Comparison of ENCODE assay signal across 10 cellular contexts in the genomic region with DNA sequence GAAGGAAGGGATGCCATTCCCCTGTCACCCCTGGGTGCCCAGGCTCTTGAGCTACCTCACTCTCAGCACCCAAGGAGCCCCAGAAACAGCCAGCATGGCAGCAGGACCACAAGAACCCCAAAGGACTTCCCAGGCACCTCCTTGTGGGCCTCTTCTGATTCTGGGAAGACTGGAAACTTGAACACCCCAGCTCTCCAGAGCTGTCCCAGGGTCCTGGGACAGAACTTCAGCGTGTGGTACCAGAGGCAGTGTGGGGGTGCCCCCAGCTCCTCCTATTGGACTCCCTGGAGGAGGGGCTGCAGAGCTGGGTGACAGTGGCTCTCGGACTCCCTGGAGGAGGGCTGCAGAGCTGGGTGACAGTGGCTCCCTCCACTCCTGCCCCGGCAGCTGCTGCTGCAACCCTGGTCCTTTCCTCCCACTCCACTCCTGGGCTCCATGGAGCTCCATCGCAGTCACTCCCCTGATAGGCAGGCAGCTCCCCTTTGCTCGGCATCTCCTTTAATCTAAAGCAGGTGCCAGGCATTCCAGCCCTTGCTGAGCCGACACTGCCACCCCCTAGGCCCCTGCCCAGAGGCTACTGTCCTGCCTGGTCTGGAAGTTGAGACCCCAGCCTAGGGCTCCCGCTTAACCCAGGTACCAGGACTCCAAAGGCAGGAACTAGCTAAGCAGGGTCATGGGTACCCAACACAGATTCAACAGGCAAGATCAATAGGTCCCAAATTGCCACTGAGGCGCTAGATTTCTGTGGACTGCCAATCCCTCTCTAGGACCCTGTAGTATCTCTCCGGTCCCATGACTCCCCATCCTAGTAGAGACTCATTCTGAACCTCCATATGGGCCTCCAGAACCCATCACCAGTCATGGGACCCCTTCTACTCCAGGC. TPM values are rescaled to one million over a fixed set of nuclear protein-coding genes. Genes with fewer than 3 reads are reported as not detected.
A peak's percentile ranks its signal among the peaks of the same experiment; 100 is the strongest.
DNase-seq lines count a peak whose midpoint lies in the region; ATAC-seq, FAIRE-seq and TF ChIP-seq lines count a peak whose summit lies in the region.
"Had no signal": no experiment of that assay in that cellular context is flagged by ENCODE, and none has a peak within 500 bp of the region (broad histone marks: within the 10 kb centered on the region; RNA-seq: fewer than 3 reads in every experiment).

No MANE protein-coding gene starts in this region.

- TF ChIP-seq CTCF in spleen (IDR thresholded peaks at IDR 0.05 in 8 of 11, conservative IDR thresholded peaks at IDR 0.05 in 3 of 11): no peak

- peaks cover 0 to 8% (median 0%) of the 10 kb centered on the region in 6 donors for H3K36me3 ChIP-seq in spleen

- no peak for FAIRE-seq in H54 (lab: Jason Lieb, UNC)

- peak overlapping the region; percentile 89 for H3K27ac Mint-ChIP-seq in activated naive CD8-positive, alpha-beta T cell treated with anti-CD3 and anti-CD28 coated beads, Interleukin-2, amount 10 ng/mL, durations not matched to agents 7 days and 5 days

- POLR2A ChIA-PET in activated naive CD8-positive, alpha-beta T cell treated with anti-CD3 and anti-CD28 coated beads, Interleukin-2, amount 10 ng/mL, durations not matched to agents 7 days and 5 days (lab: Charles Lee): interaction anchor here (0.6 to 5.2 kb wide), 8 partner anchors 17 to 173 kb away, joined by 3 to 44 read pairs (median 4); a partner anchor contains a TSS

- no peaks in the 10 kb centered on the region for H3K36me3 Mint-ChIP-seq in activated naive CD8-positive, alpha-beta T cell treated with anti-CD3 and anti-CD28 coated beads, Interleukin-2, amount 10 ng/mL, durations not matched to agents 7 days and 5 days

- 54 to 72% (median 61%) methylated on average over 7 to 9 of the region's 9 CpGs for WGBS in spleen, 5 donors

- no peaks in the 10 kb centered on the region for H3K9me3 ChIP-seq in spleen

- no peaks in the 10 kb centered on the region for H3K9me3 Mint-ChIP-seq in activated naive CD8-positive, alpha-beta T cell treated with anti-CD3 and anti-CD28 coated beads, Interleukin-2, amount 10 ng/mL, durations not matched to agents 7 days and 5 days

- H3K4me3 Mint-ChIP-seq in activated naive CD8-positive, alpha-beta T cell treated with anti-CD3 and anti-CD28 coated beads, Interleukin-2, amount 10 ng/mL, durations not matched to agents 7 days and 5 days: peak overlapping the region; percentile 91

- ATAC-seq in activated naive CD8-positive, alpha-beta T cell treated with anti-CD3 and anti-CD28 coated beads, Interleukin-2, amount 10 ng/mL, durations not matched to agents 7 days and 5 days (ENCODE audit: low read depth): no peak
- ATAC-seq in GM21786 (IDR thresholded peaks at IDR 0.05; ENCODE audit: unreplicated experiment): no peak

- H3K4me3 ChIP-seq in iPS-11a (ENCODE audit: low read depth, low read length): peak overlapping the region; percentile 94
- peak overlapping the region; percentile 75 to 95 (median 88) for H3K4me3 ChIP-seq in spleen

- peaks cover 65 to 95% (median 86%) of the 10 kb centered on the region in 6 donors for H3K4me1 ChIP-seq in spleen

- TF ChIP-seq POLR2A in H54 (IDR thresholded peaks at IDR 0.05; ENCODE audit: low read depth, low read length) (0 out of 2 replicates have a peak, but pooled peaks have one; percentile 17), spleen (IDR thresholded peaks at IDR 0.05) (no peak)

- H3K4me1 Mint-ChIP-seq in activated naive CD8-positive, alpha-beta T cell treated with anti-CD3 and anti-CD28 coated beads, Interleukin-2, amount 10 ng/mL, durations not matched to agents 7 days and 5 days: peaks cover 62% of the 10 kb centered on the region

- intact Hi-C loops in spleen (cut with DNase I; ENCODE audit: low total_unique reads): no loop called here

- DNase-seq in H54 (ENCODE audit: insufficient read length, low spot score): no peak
- DNase-seq in activated naive CD8-positive, alpha-beta T cell treated with anti-CD3 and anti-CD28 coated beads, Interleukin-2, amount 10 ng/mL, durations not matched to agents 7 days and 5 days: no peak
- DNase-seq in spleen: peak; percentile 72
- no peak for DNase-seq in NCI-H2029 (lab: John Stamatoyannopoulos, UW)
- DNase-seq in NCI-H2227 (lab: John Stamatoyannopoulos, UW; ENCODE audit: unreplicated experiment): no peak
- DNase-seq in NCI-H1105 treated with DMSO at 0.1 percent for 48 hours (lab: John Stamatoyannopoulos, UW): no peak
- DNase-seq: retina, T-helper 9 cell had no signal

- H3K27me3 Mint-ChIP-seq in activated naive CD8-positive, alpha-beta T cell treated with anti-CD3 and anti-CD28 coated beads, Interleukin-2, amount 10 ng/mL, durations not matched to agents 7 days and 5 days: no peaks in the 10 kb centered on the region

- peak overlapping the region; percentile 55 to 98 (median 92) for H3K27ac ChIP-seq in spleen

- H3K27me3 ChIP-seq in spleen (replicated peaks in 1 of 7): no peaks in the 10 kb centered on the region

RNA-seq across cellular contexts. Expression of a gene that starts 2.7 kb away (rescaled TPM):
- total RNA-seq in activated naive CD8-positive, alpha-beta T cell treated with anti-CD3 and anti-CD28 coated beads, Interleukin-2, amount 10 ng/mL, durations not matched to agents 7 days and 5 days: 100 to 1,000 TPM; 116 to 128 TPM
- 10 to 100 TPM; 19.8 to 58.0 (median 39.0) TPM for total RNA-seq in spleen
- polyA plus RNA-seq in spleen: 10 to 100 TPM in 1 of 3 donors, 1 to 10 TPM in 2; 2.5 to 14.2 (median 2.6) TPM

RNA-seq across cellular contexts. Expression of a gene that starts 33.1 kb away (rescaled TPM):
- total RNA-seq in activated naive CD8-positive, alpha-beta T cell treated with anti-CD3 and anti-CD28 coated beads, Interleukin-2, amount 10 ng/mL, durations not matched to agents 7 days and 5 days: under 1 TPM in 1 of 2 experiments, not detected in 1; 0.44 TPM
- not detected for total RNA-seq in spleen
- polyA plus RNA-seq in spleen: under 1 TPM in 2 of 3 donors, not detected in 1; 0.09 to 0.13 TPM

RNA-seq across cellular contexts. Expression of a gene that starts 39.3 kb away (rescaled TPM):
- 1 to 10 TPM; 1.9 to 2.2 TPM for total RNA-seq in activated naive CD8-positive, alpha-beta T cell treated with anti-CD3 and anti-CD28 coated beads, Interleukin-2, amount 10 ng/mL, durations not matched to agents 7 days and 5 days
- 10 to 100 TPM; 25.0 to 66.6 (median 33.2) TPM for total RNA-seq in spleen
- polyA plus RNA-seq in spleen: 10 to 100 TPM; 35.4 to 50.7 (median 39.6) TPM

RNA-seq across cellular contexts. Expression of a gene that starts 48.6 kb away (rescaled TPM):
- total RNA-seq in activated naive CD8-positive, alpha-beta T cell treated with anti-CD3 and anti-CD28 coated beads, Interleukin-2, amount 10 ng/mL, durations not matched to agents 7 days and 5 days: not detected
- not detected for total RNA-seq in spleen
- not detected for polyA plus RNA-seq in spleen

Comparison
In these comparisons a context has a peak if more than half of its experiments do, and no peak if none do; other contexts are left out.
1. RNA of a gene that starts 39.3 kb away (total RNA-seq): 25.0 to 66.6 TPM in spleen; 1.9 to 2.2 TPM in activated naive CD8-positive, alpha-beta T cell treated with anti-CD3 and anti-CD28 coated beads, Interleukin-2, amount 10 ng/mL, durations not matched to agents 7 days and 5 days; every median in the first group is over 4 times any median in the second.